In the genomic region with DNA sequence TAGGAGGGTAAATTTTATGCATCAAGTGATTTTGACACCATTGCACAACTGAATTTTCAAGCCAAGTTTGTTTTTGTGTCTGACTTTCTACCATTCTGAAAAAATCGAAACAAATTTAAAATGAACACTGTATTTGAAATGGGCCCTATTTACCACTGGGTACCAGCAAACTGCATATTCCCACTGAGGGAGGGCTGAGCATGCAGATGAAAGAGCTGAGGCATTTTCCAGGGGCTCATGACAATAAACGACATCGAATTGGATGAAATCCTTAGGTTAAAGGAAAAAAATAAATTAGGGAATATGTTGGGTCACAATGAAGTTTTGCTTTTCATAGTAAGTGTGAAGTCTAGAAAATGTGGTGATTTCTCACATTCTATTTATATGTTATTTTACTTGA, we compare ENCODE assay signal across 21 cellular contexts. TPM values are rescaled to one million over a fixed set of nuclear protein-coding genes. Genes with fewer than 3 reads are reported as not detected.
DNase-seq lines count a peak whose midpoint lies in the region; FAIRE-seq and TF ChIP-seq lines count a peak whose summit lies in the region.
"Had no signal": no experiment of that assay in that cellular context is flagged by ENCODE, and none has a peak within 500 bp of the region (broad histone marks: within the 10 kb centered on the region; RNA-seq: fewer than 3 reads in every experiment).

No MANE protein-coding gene starts in this region.

- no peaks in the 10 kb centered on the region for H3K27me3 ChIP-seq in astrocyte (ENCODE audit: insufficient read depth, low read length)
- H3K27me3 ChIP-seq: BE2C; BLaER1 treated with 17β-estradiol and CSF1 and Interleukin-3, amounts not matched to agents 10 nM and 100 nM had no signal

- peak overlapping the region; percentile 34 for H3K27ac Mint-ChIP-seq in astrocyte (ENCODE audit: unreplicated experiment)
- no peak overlapping the region for H3K27ac Mint-ChIP-seq in HFFc6
- H3K27ac Mint-ChIP-seq: CD4-positive, alpha-beta T cell; CD8-positive, alpha-beta memory T cell had no signal

- no peaks in the 10 kb centered on the region for H3K9me3 ChIP-seq in astrocyte (ENCODE audit: insufficient read depth, low read depth, low read length)
- H3K9me3 ChIP-seq: BE2C; BLaER1 treated with 17β-estradiol and CSF1 and Interleukin-3, amounts not matched to agents 10 nM and 100 nM had no signal

- H3K79me2 ChIP-seq in astrocyte (ENCODE audit: insufficient read depth, low read length): no peaks in the 10 kb centered on the region

- H3K36me3 ChIP-seq in astrocyte (ENCODE audit: insufficient read depth, low read length): no peaks in the 10 kb centered on the region

- H3K9me3 Mint-ChIP-seq in astrocyte (ENCODE audit: unreplicated experiment): no peaks in the 10 kb centered on the region
- no peaks in the 10 kb centered on the region for H3K9me3 Mint-ChIP-seq in HFFc6
- H3K9me3 Mint-ChIP-seq: CD14-positive monocyte; CD4-positive, alpha-beta T cell; CD8-positive, alpha-beta memory T cell had no signal

- H3K36me3 Mint-ChIP-seq in astrocyte (ENCODE audit: low read depth, unreplicated experiment) (no peaks in the 10 kb centered on the region), HFFc6 (ENCODE audit: low read depth) (peaks cover 4% of the 10 kb centered on the region; the same call in 1 of the 2 replicates)

- in situ Hi-C loops in ACHN (cut with HindIII; ENCODE audit: low pct_ligation_motif_present, low pct_unique_long_range_greater_than_20kb, low sequenced_read_pairs): no loop called here

- H3K27ac ChIP-seq in astrocyte (ENCODE audit: low read depth, low read length): no peak overlapping the region
- no peak overlapping the region for H3K27ac ChIP-seq in RWPE1
- H3K27ac ChIP-seq: 22Rv1; BLaER1 treated with 17β-estradiol and CSF1 and Interleukin-3, amounts not matched to agents 10 nM and 100 nM; GM23248 had no signal

- H3K9ac ChIP-seq in astrocyte (ENCODE audit: low read length): no peak overlapping the region
- H3K9ac ChIP-seq: BLaER1 treated with 17β-estradiol and CSF1 and Interleukin-3, amounts not matched to agents 10 nM and 100 nM; GM23248 had no signal

- H2AFZ ChIP-seq in astrocyte (ENCODE audit: low read depth, low read length): no peak overlapping the region
- H2AFZ ChIP-seq: GM23248 had no signal

- peak; percentile 16 for DNase-seq in ACHN
- no peak for DNase-seq in astrocyte (ENCODE audit: low read depth)
- DNase-seq in cerebellar cortex (ENCODE audit: low spot score): peak; percentile 61
- DNase-seq in inferior parietal cortex (ENCODE audit: extremely low spot score): peak; percentile 38
- DNase-seq in SKM-1 (lab: John Stamatoyannopoulos, UW; ENCODE audit: unreplicated experiment): no peak
- DNase-seq in HFFc6: no peak
- DNase-seq in RWPE1 (ENCODE audit: low spot score): no peak
- DNase-seq: AML-193; BE2C; CD4-positive, alpha-beta T cell; CD8-positive, alpha-beta memory T cell; DND-41; GDM1; GM23248; H7; HCEC 1CT had no signal

- no peak for FAIRE-seq in astrocyte (lab: Jason Lieb, UNC)
- FAIRE-seq: GM12878, H1 had no signal

- POLR2A ChIA-PET in RWPE1 (lab: Yijun Ruan, JAX; ENCODE audit: low non-redundant PET): no interaction called here

- CTCF ChIA-PET in RWPE1 (lab: Yijun Ruan, JAX): no interaction called here

- no peak overlapping the region for H3K4me2 ChIP-seq in astrocyte (ENCODE audit: low read length)
- H3K4me2 ChIP-seq: BLaER1 treated with 17β-estradiol and CSF1 and Interleukin-3, amounts not matched to agents 10 nM and 100 nM had no signal

- TF ChIP-seq CTCF in astrocyte (IDR thresholded peaks at IDR 0.05; ENCODE audit: insufficient read depth, low read depth, low read length): no peak
- no peak for TF ChIP-seq CTCF in HFFc6 (IDR thresholded peaks at IDR 0.05)
- TF ChIP-seq CTCF in RWPE1 (conservative IDR thresholded peaks at IDR 0.05; ENCODE audit: low read depth): no peak

- H3K27me3 Mint-ChIP-seq in astrocyte (ENCODE audit: low read depth, unreplicated experiment): no peaks in the 10 kb centered on the region
- H3K27me3 Mint-ChIP-seq in HFFc6 (ENCODE audit: insufficient read depth): peaks cover 2% of the 10 kb centered on the region; the same call in 1 of the 2 replicates
- H3K27me3 Mint-ChIP-seq: CD4-positive, alpha-beta T cell had no signal

- H3K4me3 ChIP-seq in astrocyte (ENCODE audit: insufficient read depth, low read depth, low read length): no peak overlapping the region
- H3K4me3 ChIP-seq: BLaER1 treated with 17β-estradiol and CSF1 and Interleukin-3, amounts not matched to agents 10 nM and 100 nM; GM12878; GM23248 had no signal

- peaks cover 14% of the 10 kb centered on the region for H3K4me1 ChIP-seq in astrocyte (ENCODE audit: insufficient read depth, low read length)

- H3K4me1 Mint-ChIP-seq in astrocyte (ENCODE audit: low read depth, unreplicated experiment) (peaks cover 16% of the 10 kb centered on the region), HFFc6 (ENCODE audit: low read depth) (peaks cover 23% of the 10 kb centered on the region)

- no peak overlapping the region for H3K4me3 Mint-ChIP-seq in astrocyte (ENCODE audit: unreplicated experiment)
- H3K4me3 Mint-ChIP-seq in HFFc6: no peak overlapping the region
- H3K4me3 Mint-ChIP-seq: CD14-positive monocyte; CD4-positive, alpha-beta T cell; CD8-positive, alpha-beta memory T cell had no signal

- no peaks in the 10 kb centered on the region for H4K20me1 ChIP-seq in astrocyte (ENCODE audit: insufficient read depth, low read length)

RNA-seq across cellular contexts. Expression of a gene that starts 11.1 kb away (rescaled TPM):
- 15.5 and 19.2 TPM in 2 replicates for total RNA-seq in astrocyte
- 10 to 100 TPM; 19.4 to 24.5 (median 22.0) TPM for total RNA-seq in HFFc6 (2021; fragmentation: NEBNext Ultra II Directional; extraction: Animal tissue kit (Norgen Biotek cat#: 25700))

Comparison
In these comparisons a context has a peak if more than half of its experiments do, and no peak if none do; other contexts are left out.
1. DNase-seq: peak in ACHN (single experiment), cerebellar cortex (single experiment) and inferior parietal cortex (single experiment); none in astrocyte (single experiment), SKM-1 (single experiment), HFFc6 (single experiment) and RWPE1 (single experiment).